29 cellular contexts compared by ENCODE assay signal in the genomic region with DNA sequence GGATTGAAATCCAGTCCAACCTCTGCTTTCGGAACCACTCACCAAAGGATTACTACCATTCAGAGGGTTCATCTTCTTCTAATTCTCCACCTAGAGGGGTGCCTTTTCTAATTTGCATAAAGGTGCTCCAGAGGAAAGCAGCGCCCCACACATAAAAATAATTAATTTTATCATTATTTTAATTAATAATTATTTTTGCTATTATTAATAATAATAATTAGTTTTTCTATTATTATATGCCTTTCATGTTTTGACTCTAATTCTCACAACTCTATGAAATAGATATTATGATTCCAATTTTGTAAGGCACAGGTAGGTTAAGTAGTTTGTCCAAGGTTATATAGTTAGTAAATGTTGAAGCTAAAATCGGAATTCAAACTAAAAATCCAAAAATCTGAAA. TPM values are rescaled to one million over a fixed set of nuclear protein-coding genes. Genes with fewer than 3 reads are reported as not detected.
"Had no signal": no experiment of that assay in that cellular context is flagged by ENCODE, and none has a peak within 500 bp of the region (broad histone marks: within the 10 kb centered on the region; RNA-seq: fewer than 3 reads in every experiment).

No MANE protein-coding gene starts in this region.

- ATAC-seq: stimulated activated memory B cell treated with anti-CD40 and anti-IgM and Interleukin-4, amounts not matched to agents 10 μg/mL and 1 μg/mL and 100 μg/mL, for 72 hours; stimulated activated naive B cell treated with anti-CD40 and anti-IgM and Interleukin-4, amounts not matched to agents 10 μg/mL and 1 μg/mL and 100 μg/mL, for 72 hours; stimulated activated naive CD8-positive, alpha-beta T cell treated with anti-CD3 and anti-CD28 coated beads, Interleukin-15, amount 100 ng/mL, for 72 hours; stimulated activated naive CD8-positive, alpha-beta T cell treated with anti-CD3 and anti-CD28 coated beads, Interleukin-15, Interleukin-2, amounts not matched to agents 100 U/mL and 50 U/mL, for 24 hours; upper lobe of right lung had no signal

- H3K9me3 Mint-ChIP-seq: stimulated activated effector memory CD8-positive, alpha-beta T cell treated with anti-CD3 and anti-CD28 coated beads, Interleukin-12 subunit alpha, Interleukin-12 subunit beta, amount 100 ng/mL, for 72 hours; stimulated activated naive CD8-positive, alpha-beta T cell treated with anti-CD3 and anti-CD28 coated beads, Interleukin-15, Interleukin-2, amounts not matched to agents 100 ng/mL and 50 ng/mL, for 24 hours; type B pancreatic cell had no signal

- H3K4me1 Mint-ChIP-seq: stimulated activated effector memory CD8-positive, alpha-beta T cell treated with anti-CD3 and anti-CD28 coated beads, Interleukin-12 subunit alpha, Interleukin-12 subunit beta, amount 100 ng/mL, for 72 hours; stimulated activated memory B cell treated with anti-CD40 and anti-IgM and Interleukin-4, amounts not matched to agents 10 μg/mL and 1 μg/mL and 100 μg/mL, for 72 hours; stimulated activated naive B cell treated with anti-CD40 and anti-IgM and Interleukin-4, amounts not matched to agents 10 μg/mL and 1 μg/mL and 100 μg/mL, for 72 hours; stimulated activated naive CD8-positive, alpha-beta T cell treated with anti-CD3 and anti-CD28 coated beads, Interleukin-15, amount 100 ng/mL, for 72 hours had no signal

- H3K4me1 ChIP-seq: stomach, suprapubic skin, testis, thyroid gland, tibial artery, tibial nerve, transverse colon, upper lobe of left lung, upper lobe of right lung, uterus, vagina had no signal

- H3K4me3 ChIP-seq: stomach, suprapubic skin, testis, thoracic aorta, thyroid gland, tibial artery, tibial nerve, transverse colon, upper lobe of left lung, upper lobe of right lung, uterus, vagina had no signal

- H3K27me3 Mint-ChIP-seq: stimulated activated memory B cell treated with anti-CD40 and anti-IgM and Interleukin-4, amounts not matched to agents 10 μg/mL and 1 μg/mL and 100 μg/mL, for 72 hours; stimulated activated naive B cell treated with anti-CD40 and anti-IgM and Interleukin-4, amounts not matched to agents 10 μg/mL and 1 μg/mL and 100 μg/mL, for 72 hours; stimulated activated naive CD8-positive, alpha-beta T cell treated with anti-CD3 and anti-CD28 coated beads, Interleukin-15, amount 100 ng/mL, for 72 hours; stimulated activated naive CD8-positive, alpha-beta T cell treated with anti-CD3 and anti-CD28 coated beads, Interleukin-15, Interleukin-2, amounts not matched to agents 100 ng/mL and 50 ng/mL, for 24 hours; type B pancreatic cell had no signal

- H3K9me3 ChIP-seq: stomach, suprapubic skin, testis, thoracic aorta, thyroid gland, tibial artery, tibial nerve, transverse colon, upper lobe of left lung, upper lobe of right lung, uterus, vagina had no signal

- H3K4me3 Mint-ChIP-seq: stimulated activated effector memory CD8-positive, alpha-beta T cell treated with anti-CD3 and anti-CD28 coated beads, Interleukin-12 subunit alpha, Interleukin-12 subunit beta, amount 100 ng/mL, for 72 hours; stimulated activated memory B cell treated with anti-CD40 and anti-IgM and Interleukin-4, amounts not matched to agents 10 μg/mL and 1 μg/mL and 100 μg/mL, for 72 hours; stimulated activated naive B cell treated with anti-CD40 and anti-IgM and Interleukin-4, amounts not matched to agents 10 μg/mL and 1 μg/mL and 100 μg/mL, for 72 hours; stimulated activated naive CD8-positive, alpha-beta T cell treated with anti-CD3 and anti-CD28 coated beads, Interleukin-15, amount 100 ng/mL, for 72 hours; stimulated activated naive CD8-positive, alpha-beta T cell treated with anti-CD3 and anti-CD28 coated beads, Interleukin-15, Interleukin-2, amounts not matched to agents 100 ng/mL and 50 ng/mL, for 24 hours; type B pancreatic cell had no signal

- DNase-seq: stimulated activated CD4-positive, alpha-beta T cell treated with anti-CD3 and anti-CD28 coated beads, Interleukin-2, amount 100 ng/mL, for 48 hours; stimulated activated CD4-positive, alpha-beta T cell treated with anti-CD3 and anti-CD28 coated beads, Interleukin-4, amount 100 ng/mL, for 1 hour; stimulated activated CD4-positive, alpha-beta T cell treated with anti-CD3 and anti-CD28 coated beads, Interleukin-4, amount 100 ng/mL, for 24 hours; stimulated activated CD4-positive, alpha-beta T cell treated with anti-CD3 and anti-CD28 coated beads, Interleukin-4, amount 100 ng/mL, for 4 hours; stimulated activated CD8-positive, alpha-beta memory T cell treated with anti-CD3 and anti-CD28 coated beads, Interleukin-4, amount 100 ng/mL, for 48 hours; stimulated activated naive B cell treated with anti-CD40 and anti-IgM and Interleukin-4, amounts not matched to agents 10 μg/mL and 1 μg/mL and 100 μg/mL, for 72 hours; stimulated activated naive CD4-positive, alpha-beta T cell; stimulated activated naive CD4-positive, alpha-beta T cell treated with Interleukin-2 at 50 U/mL for 16 hours; stimulated activated naive CD8-positive, alpha-beta T cell treated with anti-CD3 and anti-CD28 coated beads, Interleukin-15, amount 100 ng/mL, for 72 hours; stimulated activated naive CD8-positive, alpha-beta T cell treated with anti-CD3 and anti-CD28 coated beads, Interleukin-15, Interleukin-2, amounts not matched to agents 100 U/mL and 50 U/mL, for 24 hours; stomach; substantia nigra; testis; thyroid gland; tibial artery; transverse colon; trophoblast cell; upper lobe of left lung; upper lobe of right lung; uterus had no signal

- H3K27me3 ChIP-seq: stomach, suprapubic skin, testis, thyroid gland, tibial artery, tibial nerve, transverse colon, upper lobe of left lung, upper lobe of right lung, uterus, vagina had no signal

- H3K36me3 ChIP-seq: stomach, suprapubic skin, thoracic aorta, thyroid gland, tibial artery, tibial nerve, transverse colon, upper lobe of left lung, upper lobe of right lung, uterus, vagina had no signal

- FAIRE-seq: urothelium cell line had no signal

- H3K27ac Mint-ChIP-seq: stimulated activated effector memory CD8-positive, alpha-beta T cell treated with anti-CD3 and anti-CD28 coated beads, Interleukin-12 subunit alpha, Interleukin-12 subunit beta, amount 100 ng/mL, for 72 hours; stimulated activated memory B cell treated with anti-CD40 and anti-IgM and Interleukin-4, amounts not matched to agents 10 μg/mL and 1 μg/mL and 100 μg/mL, for 72 hours; stimulated activated naive B cell treated with anti-CD40 and anti-IgM and Interleukin-4, amounts not matched to agents 10 μg/mL and 1 μg/mL and 100 μg/mL, for 72 hours; stimulated activated naive CD8-positive, alpha-beta T cell treated with anti-CD3 and anti-CD28 coated beads, Interleukin-15, Interleukin-2, amounts not matched to agents 100 ng/mL and 50 ng/mL, for 24 hours; type B pancreatic cell had no signal

- H3K27ac ChIP-seq: stomach, suprapubic skin, testis, thoracic aorta, thyroid gland, tibial artery, tibial nerve, transverse colon, upper lobe of left lung, upper lobe of right lung, uterus, vagina had no signal

- H3K36me3 Mint-ChIP-seq: stimulated activated effector memory CD8-positive, alpha-beta T cell treated with anti-CD3 and anti-CD28 coated beads, Interleukin-12 subunit alpha, Interleukin-12 subunit beta, amount 100 ng/mL, for 72 hours; stimulated activated memory B cell treated with anti-CD40 and anti-IgM and Interleukin-4, amounts not matched to agents 10 μg/mL and 1 μg/mL and 100 μg/mL, for 72 hours; stimulated activated naive B cell treated with anti-CD40 and anti-IgM and Interleukin-4, amounts not matched to agents 10 μg/mL and 1 μg/mL and 100 μg/mL, for 72 hours; type B pancreatic cell had no signal

RNA-seq across cellular contexts. Expression of gene UNC80, which starts 51.9 kb away (rescaled TPM):
- total RNA-seq: thoracic aorta, upper lobe of right lung had no signal
